29 cellular contexts compared by ENCODE assay signal in genomic region chr2:3062476-3063260, GRCh38.
"Had no signal": no experiment of that assay in that cellular context is flagged by ENCODE, and none has a peak within 500 bp of the region (broad histone marks: within the 10 kb centered on the region; RNA-seq: fewer than 3 reads in every experiment).

No MANE protein-coding gene starts in this region.

- H3K36me3 ChIP-seq: adrenal gland, ascending aorta, breast epithelium, cardiac muscle cell, heart left ventricle had no signal

- H3K9me3 ChIP-seq: adrenal gland, ascending aorta, breast epithelium, heart left ventricle had no signal

- ATAC-seq: activated CD4-positive, alpha-beta T cell treated with anti-CD3 and anti-CD28 coated beads for 36 hours; activated CD8-positive, alpha-beta memory T cell treated with anti-CD3 and anti-CD28 coated beads, Interleukin-2, amount 10 ng/mL, durations not matched to agents 7 days and 5 days; activated CD8-positive, alpha-beta T cell treated with anti-CD3 and anti-CD28 coated beads, Interleukin-2, amount 10 ng/mL, durations not matched to agents 7 days and 5 days; activated naive CD8-positive, alpha-beta T cell treated with anti-CD3 and anti-CD28 coated beads, Interleukin-2, amount 50 U/mL, for 24 hours; esophagus mucosa; heart left ventricle; T-helper 17 cell had no signal

- H3K27ac ChIP-seq: adrenal gland, ascending aorta, breast epithelium, cardiac muscle cell, heart left ventricle had no signal

- DNase-seq: activated CD4-positive, alpha-beta memory T cell treated with anti-CD3 and anti-CD28 coated beads for 36 hours; activated CD4-positive, alpha-beta T cell treated with anti-CD3 and anti-CD28 coated beads for 36 hours; activated CD4-positive, alpha-beta T cell treated with anti-CD3 and anti-CD28 coated beads, Interleukin-2, amount 10 ng/mL, durations not matched to agents 24 days and 14 days; activated CD4-positive, CD25-positive, alpha-beta regulatory T cell; activated CD4-positive, CD25-positive, alpha-beta regulatory T cell treated with anti-CD3 and anti-CD28 coated beads, Interleukin-2, amount 50 U/mL, for 72 hours; activated CD8-positive, alpha-beta memory T cell treated with anti-CD3 and anti-CD28 coated beads, Interleukin-2, amount 10 ng/mL, durations not matched to agents 7 days and 5 days; activated CD8-positive, alpha-beta memory T cell treated with anti-CD3 and anti-CD28 coated beads, Interleukin-2, amount 50 U/mL, for 4 hours; activated CD8-positive, alpha-beta T cell treated with anti-CD3 and anti-CD28 coated beads, Interleukin-2, amount 10 ng/mL, durations not matched to agents 7 days and 5 days; activated effector memory CD4-positive, alpha-beta T cell treated with anti-CD3 and anti-CD28 coated beads, Interleukin-2, amount 50 U/mL, for 16 hours; activated naive CD4-positive, alpha-beta T cell treated with anti-CD3 and anti-CD28 coated beads for 36 hours; activated naive CD8-positive, alpha-beta T cell treated with anti-CD3 and anti-CD28 coated beads for 36 hours; activated naive CD8-positive, alpha-beta T cell treated with anti-CD3 and anti-CD28 coated beads, Interleukin-2, amount 50 U/mL, for 24 hours; activated T-cell treated with anti-CD3 and anti-CD28 coated beads, Interleukin-2, amount 50 U/mL, for 1 hour; activated T-cell treated with anti-CD3 and anti-CD28 coated beads, Interleukin-2, amount 50 U/mL, for 48 hours; adrenal gland; cortex of kidney; dermis blood vessel endothelial cell; effector CD8-positive, alpha-beta T cell; foreskin fibroblast; heart left ventricle; T-helper 1 cell; T-helper 17 cell; T1000 had no signal

- H3K4me1 ChIP-seq: adrenal gland, ascending aorta, breast epithelium, heart left ventricle had no signal

- H3K27me3 ChIP-seq: adrenal gland, ascending aorta, breast epithelium, cardiac muscle cell had no signal

- H3K4me3 ChIP-seq: adrenal gland, ascending aorta, breast epithelium, cardiac muscle cell, heart left ventricle had no signal

- FAIRE-seq: colon, frontal cortex had no signal
